1 cellular context compared by ENCODE assay signal in genomic region chr11:86523738-86524602, GRCh38.
A peak's percentile ranks its signal among the peaks of the same experiment; 100 is the strongest.
TF ChIP-seq lines count a peak whose summit lies in the region.

No MANE protein-coding gene starts in this region.

TF ChIP-seq in HepG2, 621 proteins besides CTCF, POLR2A, EP300 and RAD21 (continued from another document and continues in another):
- TF ChIP-seq RERE (CRISPR knock-in tag; IDR thresholded peaks at IDR 0.05; ENCODE audit: low read depth): peak; percentile 31; the same call in 1 of the 2 replicates
- TF ChIP-seq SRSF1 (optimal IDR thresholded peaks at IDR 0.05; ENCODE audit: low read depth, low read length): no peak
- TF ChIP-seq JUNB (CRISPR knock-in tag; IDR thresholded peaks at IDR 0.05; ENCODE audit: borderline replicate concordance): peak; percentile 81; the same call in 1 of the 2 replicates
- TF ChIP-seq ATF2 (CRISPR knock-in tag; IDR thresholded peaks at IDR 0.05): 0 out of 2 replicates have a peak, but pooled peaks have one; percentile 20
- peak; percentile 56 for TF ChIP-seq SKI (IDR thresholded peaks at IDR 0.05; ENCODE audit: partially characterized antibody)
- peak; percentile 23; the same call in 1 of the 2 replicates for TF ChIP-seq MYPOP (CRISPR knock-in tag; IDR thresholded peaks at IDR 0.05)
- no peak for TF ChIP-seq NR2F2 (IDR thresholded peaks at IDR 0.05; ENCODE audit: borderline replicate concordance, low read depth)
- TF ChIP-seq ZNF224 (CRISPR knock-in tag; IDR thresholded peaks at IDR 0.05): no peak
- TF ChIP-seq HMG20A (CRISPR knock-in tag; IDR thresholded peaks at IDR 0.05; ENCODE audit: borderline replicate concordance): peak; percentile 72; the same call in 1 of the 2 replicates
- peak; percentile 51 for TF ChIP-seq BCL6 (CRISPR knock-in tag; IDR thresholded peaks at IDR 0.05)
- TF ChIP-seq ZNF326 (CRISPR knock-in tag; IDR thresholded peaks at IDR 0.05; ENCODE audit: borderline replicate concordance): no peak
- TF ChIP-seq NCOA1 (CRISPR knock-in tag; IDR thresholded peaks at IDR 0.05): no peak
- no peak for TF ChIP-seq MIXL1 (CRISPR knock-in tag; IDR thresholded peaks at IDR 0.05)
- TF ChIP-seq AFF4 (CRISPR knock-in tag; IDR thresholded peaks at IDR 0.05): no peak
- no peak for TF ChIP-seq PRPF4 (IDR thresholded peaks at IDR 0.05; ENCODE audit: low read depth, low read length, poor library complexity, severe bottlenecking)
- peak; percentile 36; the same call in 1 of the 2 replicates for TF ChIP-seq RARA (CRISPR knock-in tag; IDR thresholded peaks at IDR 0.05)
- TF ChIP-seq ZSCAN29 (CRISPR knock-in tag; conservative IDR thresholded peaks at IDR 0.05): no peak
- no peak for TF ChIP-seq NFYB (CRISPR knock-in tag; IDR thresholded peaks at IDR 0.05)
- TF ChIP-seq ZNF580 (CRISPR knock-in tag; IDR thresholded peaks at IDR 0.05; ENCODE audit: borderline replicate concordance, low read depth): no peak
- TF ChIP-seq ELF3 (CRISPR knock-in tag; IDR thresholded peaks at IDR 0.05): 0 out of 2 replicates have a peak, but pooled peaks have one; percentile 33
- peak; percentile 51; the same call in 1 of the 2 replicates for TF ChIP-seq ATF3 (CRISPR knock-in tag; IDR thresholded peaks at IDR 0.05)
- no peak for TF ChIP-seq ZNF652 (CRISPR knock-in tag; IDR thresholded peaks at IDR 0.05; ENCODE audit: borderline replicate concordance, low read depth)
- no peak for TF ChIP-seq CBX2 (IDR thresholded peaks at IDR 0.05; ENCODE audit: low read depth, low read length)
- TF ChIP-seq CBX2 (CRISPR knock-in tag; IDR thresholded peaks at IDR 0.05; ENCODE audit: low read depth): no peak
- TF ChIP-seq ATF7 (IDR thresholded peaks at IDR 0.05): no peak
- TF ChIP-seq ATF7 (CRISPR knock-in tag; IDR thresholded peaks at IDR 0.05): no peak
- no peak for TF ChIP-seq SOX6 (IDR thresholded peaks at IDR 0.05)
- peak; percentile 53; the same call in 1 of the 2 replicates for TF ChIP-seq SOX6 (CRISPR knock-in tag; IDR thresholded peaks at IDR 0.05)
- no peak for TF ChIP-seq ZNF781 (CRISPR knock-in tag; IDR thresholded peaks at IDR 0.05; ENCODE audit: borderline replicate concordance, not compliant biosample characterization)
- no peak for TF ChIP-seq DR1 (CRISPR knock-in tag; IDR thresholded peaks at IDR 0.05)
- TF ChIP-seq MYNN (CRISPR knock-in tag; IDR thresholded peaks at IDR 0.05; ENCODE audit: low read depth): no peak
- TF ChIP-seq NCOA2 (CRISPR knock-in tag; IDR thresholded peaks at IDR 0.05): peak; percentile 78
- no peak for TF ChIP-seq TRAFD1 (CRISPR knock-in tag; IDR thresholded peaks at IDR 0.05; ENCODE audit: borderline replicate concordance)
- no peak for TF ChIP-seq ZSCAN12 (CRISPR knock-in tag; IDR thresholded peaks at IDR 0.05)
- TF ChIP-seq MED1 (CRISPR knock-in tag; IDR thresholded peaks at IDR 0.05): peak; percentile 57
- TF ChIP-seq NCOR1 (IDR thresholded peaks at IDR 0.05; ENCODE audit: borderline replicate concordance, low read length): no peak
- peak; percentile 66 for TF ChIP-seq ZGPAT (CRISPR knock-in tag; IDR thresholded peaks at IDR 0.05)
- TF ChIP-seq ERF (CRISPR knock-in tag; IDR thresholded peaks at IDR 0.05): no peak
- peak; percentile 95 for TF ChIP-seq FOSL2 (CRISPR knock-in tag; IDR thresholded peaks at IDR 0.05)
- TF ChIP-seq ZBTB7B (CRISPR knock-in tag; IDR thresholded peaks at IDR 0.05): no peak
- TF ChIP-seq ZNF383 (CRISPR knock-in tag; IDR thresholded peaks at IDR 0.05; ENCODE audit: borderline replicate concordance): no peak
- TF ChIP-seq FOSL1 (CRISPR knock-in tag; IDR thresholded peaks at IDR 0.05; ENCODE audit: borderline replicate concordance): peak; percentile 80; the same call in 1 of the 2 replicates
- TF ChIP-seq HOMEZ (CRISPR knock-in tag; IDR thresholded peaks at IDR 0.05; ENCODE audit: low read depth): no peak
- TF ChIP-seq ZNF614 (CRISPR knock-in tag; IDR thresholded peaks at IDR 0.05; ENCODE audit: borderline replicate concordance): peak; percentile 44; the same call in 1 of the 2 replicates
- peak; percentile 37; the same call in 1 of the 2 replicates for TF ChIP-seq NFIC (IDR thresholded peaks at IDR 0.05; ENCODE audit: low read length)
- TF ChIP-seq GATAD2A (CRISPR knock-in tag; IDR thresholded peaks at IDR 0.05): peak; percentile 75
- peak; percentile 85 for TF ChIP-seq FOXP4 (CRISPR knock-in tag; IDR thresholded peaks at IDR 0.05)
